Comparison of ENCODE assay signal across 26 cellular contexts in genomic region chr2:36587556-36587955, GRCh38.
"Had no signal": no experiment of that assay in that cellular context is flagged by ENCODE, and none has a peak within 500 bp of the region (broad histone marks: within the 10 kb centered on the region; RNA-seq: fewer than 3 reads in every experiment).

No MANE protein-coding gene starts in this region.

- H3K4me1 ChIP-seq: ascending aorta, Peyer's patch had no signal

- ATAC-seq: activated CD8-positive, alpha-beta memory T cell treated with anti-CD3 and anti-CD28 coated beads, Interleukin-2, amount 10 ng/mL, durations not matched to agents 7 days and 5 days; activated naive CD8-positive, alpha-beta T cell treated with anti-CD3 and anti-CD28 coated beads, Interleukin-2, amount 50 U/mL, for 24 hours; body of pancreas had no signal

- DNase-seq: activated CD4-positive, alpha-beta T cell treated with anti-CD3 and anti-CD28 coated beads, Interleukin-2, amount 10 ng/mL, durations not matched to agents 24 days and 14 days; activated CD4-positive, alpha-beta T cell treated with anti-CD3 and anti-CD28 coated beads, Interleukin-2, amount 50 U/mL, for 48 hours; activated CD4-positive, CD25-positive, alpha-beta regulatory T cell; activated CD8-positive, alpha-beta memory T cell treated with anti-CD3 and anti-CD28 coated beads, Interleukin-2, amount 10 ng/mL, durations not matched to agents 7 days and 5 days; activated effector memory CD4-positive, alpha-beta T cell treated with anti-CD3 and anti-CD28 coated beads, Interleukin-2, amount 50 U/mL, for 16 hours; activated naive CD4-positive, alpha-beta T cell treated with Interleukin-2 at 50 U/mL for 16 hours; activated naive CD8-positive, alpha-beta T cell treated with anti-CD3 and anti-CD28 coated beads, Interleukin-2, amount 50 U/mL, for 24 hours; activated T-cell treated with anti-CD3 and anti-CD28 coated beads, Interleukin-2, amount 50 U/mL, for 24 hours; amniotic stem cell; body of pancreas; KG1; NCI-H1048; NCI-H146; NCI-H187 treated with DMSO at 0.1 percent for 48 hours; NCI-H2171; NCI-H226; NCI-H510A treated with DMSO at 0.1 percent for 48 hours; Peyer's patch; SHP77; T-helper 1 cell had no signal

- H3K9me3 Mint-ChIP-seq: activated CD4-positive, alpha-beta T cell treated with anti-CD3 and anti-CD28 coated beads, Interleukin-2, amount 10 ng/mL, durations not matched to agents 24 days and 14 days; activated naive CD4-positive, alpha-beta T cell treated with anti-CD3 and anti-CD28 coated beads, Interleukin-2, amount 50 U/mL, for 72 hours; activated naive CD8-positive, alpha-beta T cell treated with anti-CD3 and anti-CD28 coated beads, Interleukin-2, amount 50 U/mL, for 24 hours; activated T-cell treated with anti-CD3 and anti-CD28 coated beads, Interleukin-2, amount 50 U/mL, for 24 hours; activated T-helper 1 cell treated with anti-CD3 and anti-CD28 coated beads, Interleukin-12 subunit alpha, Interleukin-12 subunit beta, Interleukin-2, Interleukin-4 antibody, amounts not matched to agents 30 ng/mL and 10 ng/mL and 1 ng/mL, durations not matched to agents 14 hours and 24 hours and 36 hours; central memory CD8-positive, alpha-beta T cell had no signal

- H3K4me1 Mint-ChIP-seq: activated CD8-positive, alpha-beta memory T cell treated with anti-CD3 and anti-CD28 coated beads, Interleukin-2, amount 10 ng/mL, durations not matched to agents 7 days and 5 days had no signal

- H3K27me3 Mint-ChIP-seq: activated CD4-positive, alpha-beta T cell treated with anti-CD3 and anti-CD28 coated beads, Interleukin-2, amount 10 ng/mL, durations not matched to agents 24 days and 14 days; activated CD8-positive, alpha-beta memory T cell treated with anti-CD3 and anti-CD28 coated beads, Interleukin-2, amount 10 ng/mL, durations not matched to agents 7 days and 5 days; activated naive CD8-positive, alpha-beta T cell treated with anti-CD3 and anti-CD28 coated beads, Interleukin-2, amount 50 U/mL, for 24 hours; activated T-cell treated with anti-CD3 and anti-CD28 coated beads, Interleukin-2, amount 50 U/mL, for 24 hours; central memory CD8-positive, alpha-beta T cell had no signal

- H3K9me3 ChIP-seq: ascending aorta, body of pancreas, Peyer's patch had no signal

- H3K4me3 ChIP-seq: ascending aorta, body of pancreas, Peyer's patch had no signal

- H3K4me3 Mint-ChIP-seq: activated CD4-positive, alpha-beta T cell treated with anti-CD3 and anti-CD28 coated beads, Interleukin-2, amount 10 ng/mL, durations not matched to agents 24 days and 14 days; activated CD8-positive, alpha-beta memory T cell treated with anti-CD3 and anti-CD28 coated beads, Interleukin-2, amount 10 ng/mL, durations not matched to agents 7 days and 5 days; activated naive CD8-positive, alpha-beta T cell treated with anti-CD3 and anti-CD28 coated beads, Interleukin-2, amount 50 U/mL, for 24 hours; activated T-cell treated with anti-CD3 and anti-CD28 coated beads, Interleukin-2, amount 50 U/mL, for 24 hours; activated T-helper 1 cell treated with anti-CD3 and anti-CD28 coated beads, Interleukin-12 subunit alpha, Interleukin-12 subunit beta, Interleukin-2, Interleukin-4 antibody, amounts not matched to agents 30 ng/mL and 10 ng/mL and 1 ng/mL, durations not matched to agents 14 hours and 24 hours and 36 hours; central memory CD8-positive, alpha-beta T cell had no signal

- H3K27me3 ChIP-seq: ascending aorta, body of pancreas, Peyer's patch had no signal

- H3K27ac ChIP-seq: ascending aorta, body of pancreas, Peyer's patch, RWPE1, VCaP had no signal

- H3K27ac Mint-ChIP-seq: activated CD4-positive, alpha-beta T cell treated with anti-CD3 and anti-CD28 coated beads, Interleukin-2, amount 10 ng/mL, durations not matched to agents 24 days and 14 days; activated CD8-positive, alpha-beta memory T cell treated with anti-CD3 and anti-CD28 coated beads, Interleukin-2, amount 10 ng/mL, durations not matched to agents 7 days and 5 days; activated naive CD4-positive, alpha-beta T cell treated with anti-CD3 and anti-CD28 coated beads, Interleukin-2, amount 50 U/mL, for 72 hours; activated naive CD8-positive, alpha-beta T cell treated with anti-CD3 and anti-CD28 coated beads, Interleukin-2, amount 50 U/mL, for 24 hours; activated T-cell treated with anti-CD3 and anti-CD28 coated beads, Interleukin-2, amount 50 U/mL, for 24 hours; activated T-helper 1 cell treated with anti-CD3 and anti-CD28 coated beads, Interleukin-12 subunit alpha, Interleukin-12 subunit beta, Interleukin-2, Interleukin-4 antibody, amounts not matched to agents 30 ng/mL and 10 ng/mL and 1 ng/mL, durations not matched to agents 14 hours and 24 hours and 36 hours had no signal
